28 cellular contexts compared by ENCODE assay signal in genomic region chrX:103847174-103847870, GRCh38. TPM values are rescaled to one million over a fixed set of nuclear protein-coding genes. Genes with fewer than 3 reads are reported as not detected.
DNase-seq lines count a peak whose midpoint lies in the region; ATAC-seq and TF ChIP-seq lines count a peak whose summit lies in the region.
"Had no signal": no experiment of that assay in that cellular context is flagged by ENCODE, and none has a peak within 500 bp of the region (broad histone marks: within the 10 kb centered on the region; RNA-seq: fewer than 3 reads in every experiment).

No MANE protein-coding gene starts in this region.

- H3K4me3 ChIP-seq in A673 (ENCODE audit: low read depth, low read length, poor library complexity, severe bottlenecking), result no peak overlapping the region
- H3K4me3 ChIP-seq: gastrocnemius medialis, mucosa of descending colon, ovary, PC-9, right atrium auricular region, thyroid gland had no signal

- BruUV-seq in A673 (replicated peaks; lab: Mats Ljungman, UMichigan), result no TSS peak

- H3K27ac ChIP-seq in A673 (ENCODE audit: low read depth, low read length, poor library complexity, severe bottlenecking), result no peak overlapping the region
- H3K27ac ChIP-seq: gastrocnemius medialis, PC-9, right atrium auricular region, thyroid gland had no signal

- CTCF ChIA-PET in A673 (lab: Charles Lee), result no interaction called here

- TF ChIP-seq CTCF in A673 (conservative IDR thresholded peaks at IDR 0.05; ENCODE audit: low read depth, low read length), result no peak

- no peaks in the 10 kb centered on the region for H3K4me1 ChIP-seq in A673 (ENCODE audit: insufficient read depth, low read length, poor library complexity, severe bottlenecking)
- H3K4me1 ChIP-seq: gastrocnemius medialis, right atrium auricular region, thyroid gland had no signal

- H3K27me3 ChIP-seq in A673 (replicated peaks; ENCODE audit: insufficient read depth, low read depth, low read length, poor library complexity), result no peaks in the 10 kb centered on the region
- H3K27me3 ChIP-seq: gastrocnemius medialis, ovary, right atrium auricular region, thyroid gland had no signal

- POLR2A ChIA-PET in A673 (lab: Charles Lee; ENCODE audit: low non-redundant PET), result no interaction called here

- DNase-seq in EL, result peak; percentile 64
- DNase-seq in HT1080 (ENCODE audit: low read depth), result peak; percentile 80
- peak; percentile 29 for DNase-seq in amniotic epithelial cell (ENCODE audit: low read depth)
- peak; percentile 66 for DNase-seq in kidney tubule cell (ENCODE audit: low spot score)
- DNase-seq in A673 (ENCODE audit: low spot score), result no peak
- no peak for DNase-seq in NCI-H1105 (lab: John Stamatoyannopoulos, UW)
- DNase-seq in NCI-H446 (lab: John Stamatoyannopoulos, UW), result no peak
- DNase-seq: activated CD4-positive, alpha-beta T cell treated with anti-CD3 and anti-CD28 coated beads for 1 hour; activated CD8-positive, alpha-beta T cell treated with anti-CD3 and anti-CD28 coated beads, Interleukin-2, amount 10 ng/mL, durations not matched to agents 7 days and 5 days; activated effector memory CD4-positive, alpha-beta T cell treated with anti-CD3 and anti-CD28 coated beads, Interleukin-2, amount 50 U/mL, for 16 hours; activated naive CD8-positive, alpha-beta T cell treated with anti-CD3 and anti-CD28 coated beads, Interleukin-2, amount 10 ng/mL, durations not matched to agents 7 days and 5 days; activated T-cell treated with anti-CD3 and anti-CD28 coated beads for 4 hours; CD4-positive, alpha-beta T cell; DMS 273 treated with DMSO at 0.1 percent for 48 hours; erythroblast; gastrocnemius medialis; GF-D8; islet precursor cell; mucosa of descending colon; NCI-H2029 treated with DMSO at 0.1 percent for 48 hours; NCI-H345; ovary; PC-9; SIG-M5; stimulated activated naive CD8-positive, alpha-beta T cell treated with anti-CD3 and anti-CD28 coated beads, Interleukin-15, amount 100 ng/mL, for 72 hours; thyroid gland had no signal

- H3K36me3 ChIP-seq in A673 (ENCODE audit: insufficient read depth, low read length, poor library complexity, severe bottlenecking), result no peaks in the 10 kb centered on the region
- H3K36me3 ChIP-seq: gastrocnemius medialis, ovary, right atrium auricular region, thyroid gland had no signal

- H3K9me3 ChIP-seq in A673 (ENCODE audit: low read depth, low read length, poor library complexity, severe bottlenecking), result no peaks in the 10 kb centered on the region
- H3K9me3 ChIP-seq: gastrocnemius medialis, mucosa of descending colon, ovary, right atrium auricular region, thyroid gland had no signal

- intact Hi-C loops in A673 (cut with micrococcal nuclease; ENCODE audit: unreplicated experiment), result loop anchor here (5.0 kb wide), 2 partner anchors 165 to 425 kb away; partner anchors contain the start of gene H2BW1

- ATAC-seq in GM19324 (IDR thresholded peaks at IDR 0.05; ENCODE audit: low FRiP score, unreplicated experiment), result no peak
- ATAC-seq: activated CD8-positive, alpha-beta T cell treated with anti-CD3 and anti-CD28 coated beads, Interleukin-2, amount 10 ng/mL, durations not matched to agents 7 days and 5 days; gastrocnemius medialis; mucosa of descending colon; stimulated activated naive CD8-positive, alpha-beta T cell treated with anti-CD3 and anti-CD28 coated beads, Interleukin-15, amount 100 ng/mL, for 72 hours had no signal

RNA-seq across cellular contexts. Expression of gene RAB9B, which starts 15.3 kb away (rescaled TPM):
- total RNA-seq in HT1080 (2014; rRNA removed; shearing (Covaris generic)), result 0.63 and 0.68 TPM in 2 replicates
- 0.12 and 0.24 TPM in 2 replicates for polyA plus RNA-seq in HT1080 (2015; cell fraction: cytosol; rRNA removed)
- 0.36 and 0.56 TPM in 2 replicates for polyA plus RNA-seq in HT1080 (2015; cell fraction: nucleus; rRNA removed)
- 0.61 and 0.67 TPM in 2 replicates for total RNA-seq in A673 (2021)
- total RNA-seq: PC-9 had no signal

Comparison
In these comparisons a context has a peak if more than half of its experiments do, and no peak if none do; other contexts are left out.
1. DNase-seq: peak in EL (single experiment), HT1080 (single experiment), amniotic epithelial cell (single experiment) and kidney tubule cell (single experiment); none in A673 (single experiment), NCI-H1105 (single experiment) and NCI-H446 (0 of 2).